In the genomic region with DNA sequence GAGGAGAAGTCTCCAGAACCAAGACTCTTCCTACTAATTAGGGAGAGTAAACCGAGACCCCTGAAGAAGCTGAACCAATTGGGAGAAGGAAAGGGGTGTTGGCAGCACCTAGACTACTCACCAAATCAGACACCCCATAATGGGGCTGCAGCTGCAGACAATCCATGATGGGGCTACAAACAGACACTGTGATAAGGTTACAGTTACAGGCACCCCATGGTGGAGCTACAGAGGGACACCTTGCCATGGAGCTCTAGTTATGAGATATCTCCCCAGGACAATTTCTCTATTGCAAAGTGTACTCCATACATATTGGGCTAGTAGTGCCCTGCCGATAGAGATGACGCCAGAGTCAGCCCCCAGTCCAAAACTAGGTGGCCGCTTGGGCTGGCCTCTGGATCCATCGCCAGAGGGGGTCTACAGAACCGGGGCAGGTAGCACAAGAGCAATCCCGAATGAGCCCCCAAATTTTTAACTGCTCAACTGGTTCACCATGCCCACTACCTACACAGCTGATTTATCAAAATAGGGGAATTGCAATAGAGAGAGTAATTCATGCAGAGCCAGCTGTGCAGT, we compare ENCODE assay signal across 21 cellular contexts.
"Had no signal": no experiment of that assay in that cellular context is flagged by ENCODE, and none has a peak within 500 bp of the region (broad histone marks: within the 10 kb centered on the region; RNA-seq: fewer than 3 reads in every experiment).

No MANE protein-coding gene starts in this region.

- H3K4me3 ChIP-seq: body of pancreas, esophagus squamous epithelium, mucosa of descending colon, suprapubic skin, vagina had no signal

- H3K9me3 ChIP-seq: body of pancreas, esophagus squamous epithelium, mucosa of descending colon, suprapubic skin, vagina had no signal

- H3K9me3 Mint-ChIP-seq: activated naive CD8-positive, alpha-beta T cell treated with anti-CD3 and anti-CD28 coated beads, Interleukin-2, amount 10 ng/mL, durations not matched to agents 7 days and 5 days; effector memory CD8-positive, alpha-beta T cell; naive B cell had no signal

- H3K27me3 Mint-ChIP-seq: activated naive CD8-positive, alpha-beta T cell treated with anti-CD3 and anti-CD28 coated beads, Interleukin-2, amount 10 ng/mL, durations not matched to agents 7 days and 5 days; effector memory CD8-positive, alpha-beta T cell; naive B cell; stimulated activated naive CD8-positive, alpha-beta T cell treated with anti-CD3 and anti-CD28 coated beads, Interleukin-15, Interleukin-2, amounts not matched to agents 100 ng/mL and 50 ng/mL, for 24 hours had no signal

- ATAC-seq: body of pancreas; effector memory CD8-positive, alpha-beta T cell; left cardiac atrium; mucosa of descending colon had no signal

- DNase-seq: activated CD4-positive, alpha-beta T cell treated with anti-CD3 and anti-CD28 coated beads, Interleukin-2, amount 50 U/mL, for 1 hour; activated gamma-delta T cell; activated naive CD8-positive, alpha-beta T cell treated with anti-CD3 and anti-CD28 coated beads, Interleukin-2, amount 10 ng/mL, durations not matched to agents 7 days and 5 days; activated T-cell treated with anti-CD3 and anti-CD28 coated beads, Interleukin-2, amount 50 U/mL, for 48 hours; body of pancreas; effector memory CD8-positive, alpha-beta T cell; esophagus squamous epithelium; left cardiac atrium; mesenchymal stem cell; mucosa of descending colon; naive B cell; nucleus accumbens; posterior cingulate gyrus; stimulated activated CD4-positive, alpha-beta T cell treated with anti-CD3 and anti-CD28 coated beads, Interleukin-12 subunit alpha, Interleukin-12 subunit beta, amount 100 ng/mL, for 4 hours; stimulated activated CD4-positive, alpha-beta T cell treated with anti-CD3 and anti-CD28 coated beads, Interleukin-1b, Interleukin-23, amount 100 ng/mL, for 48 hours; stimulated activated CD8-positive, alpha-beta memory T cell treated with anti-CD3 and anti-CD28 coated beads, Interleukin-4, amount 100 ng/mL, for 48 hours; T-helper 9 cell; trophoblast cell had no signal

- H3K36me3 Mint-ChIP-seq: naive B cell had no signal

- H3K27ac ChIP-seq: body of pancreas, esophagus squamous epithelium, suprapubic skin, vagina had no signal

- H3K27me3 ChIP-seq: body of pancreas, esophagus squamous epithelium, suprapubic skin, vagina had no signal

- H3K4me3 Mint-ChIP-seq: activated naive CD8-positive, alpha-beta T cell treated with anti-CD3 and anti-CD28 coated beads, Interleukin-2, amount 10 ng/mL, durations not matched to agents 7 days and 5 days; stimulated activated naive CD8-positive, alpha-beta T cell treated with anti-CD3 and anti-CD28 coated beads, Interleukin-15, Interleukin-2, amounts not matched to agents 100 ng/mL and 50 ng/mL, for 24 hours had no signal

- H3K36me3 ChIP-seq: esophagus squamous epithelium, suprapubic skin, vagina had no signal

- H3K27ac Mint-ChIP-seq: activated naive CD8-positive, alpha-beta T cell treated with anti-CD3 and anti-CD28 coated beads, Interleukin-2, amount 10 ng/mL, durations not matched to agents 7 days and 5 days; effector memory CD8-positive, alpha-beta T cell; stimulated activated naive CD8-positive, alpha-beta T cell treated with anti-CD3 and anti-CD28 coated beads, Interleukin-15, Interleukin-2, amounts not matched to agents 100 ng/mL and 50 ng/mL, for 24 hours had no signal
